In genomic region chr17:81566461-81567126, GRCh38 we compare ENCODE assay signal across 8 cellular contexts. TPM values are rescaled to one million over a fixed set of nuclear protein-coding genes. Genes with fewer than 3 reads are reported as not detected.
DNase-seq lines count a peak whose midpoint lies in the region; ATAC-seq, FAIRE-seq and TF ChIP-seq lines count a peak whose summit lies in the region.

No MANE protein-coding gene starts in this region.

- intact Hi-C loops in vagina (cut with DNase I), result no loop called here

- no peak for FAIRE-seq in GM12891 (lab: Jason Lieb, UNC)

- H3K4me3 ChIP-seq in lung (no peak overlapping the region), vagina (peak overlapping the region in 1 of 2 donors; percentile 22)

- peaks cover 19 to 60% of the 10 kb centered on the region in 2 donors for H3K36me3 ChIP-seq in lung (ENCODE audit: control insufficient read depth in 2 of 2, insufficient read depth in 2 of 2, low read length in 2 of 2)
- H3K36me3 ChIP-seq in vagina, result peaks cover 0 to 71% of the 10 kb centered on the region in 2 donors

- WGBS in lung, 2 donors, result 7 to 9% methylated on average over 8 of the region's 8 CpGs

- DNase-seq in GM04504 (ENCODE audit: low read depth) (peak; percentile 88), NCI-H2227 treated with DMSO at 0.1 percent for 48 hours (lab: John Stamatoyannopoulos, UW) (peak; percentile 17), cerebellar cortex (ENCODE audit: low spot score) (peak; percentile 79), lung (ENCODE audit: low spot score) (peak; percentile 57), vagina (ENCODE audit: extremely low spot score in 2 of 2) (no peak), GM12891 (ENCODE audit: insufficient read length, low spot score) (no peak)
- DNase-seq in stimulated activated naive CD8-positive, alpha-beta T cell treated with anti-CD3 and anti-CD28 coated beads, Interleukin-15, Interleukin-2, amounts not matched to agents 100 U/mL and 50 U/mL, for 24 hours, result no peak

- TF ChIP-seq POLR2A in vagina (IDR thresholded peaks at IDR 0.05) (no peak), GM12891 (IDR thresholded peaks at IDR 0.05; ENCODE audit: low read depth, low read length) (no peak)

- H3K9me3 ChIP-seq in lung (ENCODE audit: control insufficient read depth in 2 of 2, insufficient read depth in 1 of 2, low read length in 1 of 2), result no peaks in the 10 kb centered on the region
- no peaks in the 10 kb centered on the region for H3K9me3 ChIP-seq in vagina

- H3K27ac ChIP-seq in lung (ENCODE audit: low read depth in 1 of 2, low read length in 1 of 2), result peak overlapping the region; percentile 63 to 89
- peak overlapping the region; percentile 27 for H3K27ac ChIP-seq in vagina

- ATAC-seq in lung (ENCODE audit: insufficient read depth, low FRiP score) (peak; percentile 87), GM19324 (IDR thresholded peaks at IDR 0.05; ENCODE audit: low FRiP score, unreplicated experiment) (no peak)
- ATAC-seq in stimulated activated naive CD8-positive, alpha-beta T cell treated with anti-CD3 and anti-CD28 coated beads, Interleukin-15, Interleukin-2, amounts not matched to agents 100 U/mL and 50 U/mL, for 24 hours, result no peak

- no peak for TF ChIP-seq CTCF in lung (IDR thresholded peaks at IDR 0.05; ENCODE audit: control extremely low read depth, extremely low read depth)
- no peak for TF ChIP-seq CTCF in vagina (IDR thresholded peaks at IDR 0.05)

- no peaks in the 10 kb centered on the region for H3K27me3 ChIP-seq in lung (ENCODE audit: control insufficient read depth, insufficient read depth)
- H3K27me3 ChIP-seq in vagina, result no peaks in the 10 kb centered on the region

- H3K4me1 ChIP-seq in lung (ENCODE audit: control insufficient read depth in 2 of 2, insufficient read depth in 2 of 2, low read length in 2 of 2), result peaks cover 8 to 9% of the 10 kb centered on the region in 2 donors
- peaks cover 32% of the 10 kb centered on the region for H3K4me1 ChIP-seq in vagina

TF ChIP-seq in GM12891, 5 proteins besides CTCF, POLR2A, EP300 and RAD21:
- no peak for TF ChIP-seq POU2F2 (IDR thresholded peaks at IDR 0.05; ENCODE audit: low read depth, low read length)
- no peak for TF ChIP-seq PAX5 (IDR thresholded peaks at IDR 0.05; ENCODE audit: insufficient read depth, low read length, severe bottlenecking)
- no peak for TF ChIP-seq TAF1 (IDR thresholded peaks at IDR 0.05; ENCODE audit: low read depth, low read length)
- no peak for TF ChIP-seq POLR2AphosphoS5 (IDR thresholded peaks at IDR 0.05; ENCODE audit: low read depth, low read length)
- TF ChIP-seq SPI1 (IDR thresholded peaks at IDR 0.05; ENCODE audit: low read depth, low read length), result no peak

RNA-seq across cellular contexts. Expression of gene FAAP100, which starts 14.4 kb away (rescaled TPM):
- total RNA-seq in lung (10 to 100 TPM; 20.8 to 34.4 TPM), vagina (21.4 TPM)
- 10 to 100 TPM; 21.4 to 29.3 TPM for polyA plus RNA-seq in lung
- polyA plus RNA-seq in GM12891 (2012; ENCODE audit: low read depth, missing spikeins), result 12.7 TPM

RNA-seq across cellular contexts. Expression of gene FSCN2, which starts 38.4 kb away (rescaled TPM):
- total RNA-seq in lung, result 1 to 10 TPM; 2.1 to 3.9 TPM
- polyA plus RNA-seq in lung, result 1 to 10 TPM in 1 of 2 donors, under 1 TPM in 1; 0.46 to 1.8 TPM
- total RNA-seq in vagina, result 6.6 TPM
- polyA plus RNA-seq in GM12891 (2012; ENCODE audit: low read depth, missing spikeins), result 1.5 TPM

RNA-seq across cellular contexts. Expression of gene ACTG1, which starts 54.0 kb away (rescaled TPM):
- 1,000 to 10,000 TPM; 3,059 to 3,066 TPM for total RNA-seq in lung
- 1,000 to 10,000 TPM; 1,461 to 4,301 TPM for polyA plus RNA-seq in lung
- total RNA-seq in vagina, result 2,441 TPM
- 3,652 TPM for polyA plus RNA-seq in GM12891 (2012; ENCODE audit: low read depth, missing spikeins)

Comparison
In these comparisons a context has a peak if more than half of its experiments do, and no peak if none do; other contexts are left out.
1. DNase-seq: peak in GM04504 (single experiment), NCI-H2227 treated with DMSO at 0.1 percent for 48 hours (single experiment), cerebellar cortex (single experiment) and lung (single experiment); none in vagina (0 of 2), stimulated activated naive CD8-positive, alpha-beta T cell treated with anti-CD3 and anti-CD28 coated beads, Interleukin-15, Interleukin-2, amounts not matched to agents 100 U/mL and 50 U/mL, for 24 hours (single experiment) and GM12891 (single experiment).